ENCODE assay signal across 10 cellular contexts in genomic region chr11:122505304-122506006, GRCh38.
DNase-seq lines count a peak whose midpoint lies in the region; ATAC-seq, FAIRE-seq and TF ChIP-seq lines count a peak whose summit lies in the region.
"Had no signal": no experiment of that assay in that cellular context is flagged by ENCODE, and none has a peak within 500 bp of the region (broad histone marks: within the 10 kb centered on the region; RNA-seq: fewer than 3 reads in every experiment).

No MANE protein-coding gene starts in this region.

- no peaks in the 10 kb centered on the region for H4K20me1 ChIP-seq in HepG2 (ENCODE audit: insufficient read depth, low read length)
- H4K20me1 ChIP-seq: BLaER1 treated with 17β-estradiol and CSF1 and Interleukin-3, amounts not matched to agents 10 nM and 100 nM had no signal

- peak; percentile 40 to 79 (median 76) for DNase-seq in NCI-H1417 (lab: John Stamatoyannopoulos, UW)
- DNase-seq in NCI-H1417 treated with DMSO at 0.1 percent for 48 hours (lab: John Stamatoyannopoulos, UW) = no peak
- peak; percentile 31 for DNase-seq in NCI-H2196 treated with DMSO at 0.1 percent for 48 hours (lab: John Stamatoyannopoulos, UW; ENCODE audit: unreplicated experiment)
- DNase-seq in activated CD4-positive, CD25-positive, alpha-beta regulatory T cell treated with anti-CD3 and anti-CD28 coated beads, Interleukin-2, amount 50 U/mL, for 72 hours = peak; percentile 49
- peak; percentile 87 for DNase-seq in dermis blood vessel endothelial cell
- DNase-seq in HepG2 (ENCODE audit: low spot score) = peak; percentile 42
- peak; percentile 3 to 36 for DNase-seq in stimulated activated CD4-positive, alpha-beta T cell treated with anti-CD3 and anti-CD28 coated beads, Interleukin-4, amount 100 ng/mL, for 4 hours

- ATAC-seq in HG02981 (IDR thresholded peaks at IDR 0.05; ENCODE audit: unreplicated experiment) (peak; percentile 85), HepG2 (peak; percentile 99)

- POLR2A ChIA-PET in HepG2 (lab: Yijun Ruan, JAX) = interaction anchor here (1.2 kb wide), 1 partner anchor 850 kb away, joined by 3 read pairs; no protein-coding TSS in a partner anchor

- no peak for TF ChIP-seq POLR2A in HepG2 (IDR thresholded peaks at IDR 0.05; ENCODE audit: insufficient read depth in 1 of 2, low read depth in 2 of 2, low read length in 2 of 2)

- WGBS in HepG2 (ENCODE audit: low lambda C conversion rate) = 19% methylated on average over 7 of the region's 8 CpGs

- H3K9ac ChIP-seq in HepG2 (ENCODE audit: insufficient read depth, low read depth, low read length) = no peak overlapping the region

- no peaks in the 10 kb centered on the region for H3K9me3 ChIP-seq in HepG2 (ENCODE audit: low read length)
- H3K9me3 ChIP-seq: BLaER1 treated with 17β-estradiol and CSF1 and Interleukin-3, amounts not matched to agents 10 nM and 100 nM had no signal

- no peaks in the 10 kb centered on the region; a peak in 1 of 5 replicates for H3K27me3 ChIP-seq in HepG2 (ENCODE audit: control insufficient read depth in 1 of 2, insufficient read depth in 2 of 2, low read length in 2 of 2)
- H3K27me3 ChIP-seq: BLaER1 treated with 17β-estradiol and CSF1 and Interleukin-3, amounts not matched to agents 10 nM and 100 nM had no signal

- H3K4me1 ChIP-seq in HepG2 (ENCODE audit: insufficient read depth, low read length) = peaks cover 6% of the 10 kb centered on the region; the same call in 1 of the 2 replicates

- no TSS peak for BruUV-seq in HepG2 (replicated peaks; lab: Mats Ljungman, UMichigan)

- CTCF ChIA-PET in HepG2 (lab: Yijun Ruan, JAX; ENCODE audit: low intra/inter-chr PET ratio, low total read pairs) = interaction anchor here (1.4 to 4.9 kb wide), 3 partner anchors 290 to 850 kb away, joined by 4 to 53 read pairs (median 19); no protein-coding TSS in a partner anchor

- no peak overlapping the region for H3K27ac ChIP-seq in HepG2 (ENCODE audit: extremely low read length, insufficient read depth, low read length)
- H3K27ac ChIP-seq: BLaER1 treated with 17β-estradiol and CSF1 and Interleukin-3, amounts not matched to agents 10 nM and 100 nM had no signal

- in situ Hi-C loops in HepG2 (cut with HindIII; ENCODE audit: extremely low pct_ligation_motif_present, low pct_unique_long_range_greater_than_20kb) = loop anchor here (5.0 kb wide), 2 partner anchors 288 to 853 kb away; no protein-coding TSS in a partner anchor

- peak; percentile 93 for TF ChIP-seq CTCF in HepG2 (CRISPR knock-in tag; IDR thresholded peaks at IDR 0.05)

- no peak overlapping the region for H2AFZ ChIP-seq in HepG2 (ENCODE audit: low read length)

- FAIRE-seq in HepG2 (lab: Jason Lieb, UNC) = peak; percentile 83

- TF ChIP-seq EP300 in HepG2 (IDR thresholded peaks at IDR 0.05; ENCODE audit: low read depth in 2 of 2, low read length in 2 of 2) (no peak), HepG2 (CRISPR knock-in tag; IDR thresholded peaks at IDR 0.05; ENCODE audit: borderline replicate concordance) (no peak)

- peak; percentile 85 for TF ChIP-seq RAD21 in HepG2 (CRISPR knock-in tag; IDR thresholded peaks at IDR 0.05)

- no peak overlapping the region for H3K4me2 ChIP-seq in HepG2 (ENCODE audit: low read depth, low read length)

- H3K4me3 ChIP-seq in HepG2 (replicated peaks in 1 of 3; ENCODE audit: insufficient read depth in 1 of 3, low read depth in 2 of 3, low read length in 3 of 3) = no peak overlapping the region
- H3K4me3 ChIP-seq: BLaER1 treated with 17β-estradiol and CSF1 and Interleukin-3, amounts not matched to agents 10 nM and 100 nM; skin epidermis had no signal

- intact Hi-C loops in HepG2 (cut with micrococcal nuclease; ENCODE audit: unreplicated experiment) = loop anchor here (1.0 to 5.0 kb wide), 5 partner anchors 211 to 914 kb away; no protein-coding TSS in a partner anchor

- no peaks in the 10 kb centered on the region for H3K79me2 ChIP-seq in HepG2 (ENCODE audit: insufficient read depth, low read length)

- no peaks in the 10 kb centered on the region for H3K36me3 ChIP-seq in HepG2 (replicated peaks in 1 of 2; ENCODE audit: control insufficient read depth in 1 of 2, insufficient read depth in 2 of 2, low read length in 2 of 2)
- H3K36me3 ChIP-seq: BLaER1 treated with 17β-estradiol and CSF1 and Interleukin-3, amounts not matched to agents 10 nM and 100 nM had no signal

TF ChIP-seq in HepG2, 621 proteins besides CTCF, POLR2A, EP300 and RAD21 (continues in another document):
- no peak for TF ChIP-seq ZNF841 (CRISPR knock-in tag; IDR thresholded peaks at IDR 0.05; ENCODE audit: borderline replicate concordance)
- no peak for TF ChIP-seq NKX3-1 (CRISPR knock-in tag; IDR thresholded peaks at IDR 0.05)
- TF ChIP-seq ZNF44 (CRISPR knock-in tag; IDR thresholded peaks at IDR 0.05) = no peak
- 0 out of 2 replicates have a peak, but pooled peaks have one; percentile 19 for TF ChIP-seq SPEN (CRISPR knock-in tag; IDR thresholded peaks at IDR 0.05; ENCODE audit: low read depth)
- no peak for TF ChIP-seq CBX5 (CRISPR knock-in tag; IDR thresholded peaks at IDR 0.05; ENCODE audit: borderline replicate concordance)
- TF ChIP-seq HOMEZ (CRISPR knock-in tag; IDR thresholded peaks at IDR 0.05; ENCODE audit: low read depth) = no peak
- no peak for TF ChIP-seq ZNF75D (CRISPR knock-in tag; IDR thresholded peaks at IDR 0.05; ENCODE audit: borderline replicate concordance)
- no peak for TF ChIP-seq NR2F1 (CRISPR knock-in tag; IDR thresholded peaks at IDR 0.05)
- TF ChIP-seq ZNF136 (CRISPR knock-in tag; IDR thresholded peaks at IDR 0.05; ENCODE audit: low read depth) = no peak
- no peak for TF ChIP-seq ZNF792 (CRISPR knock-in tag; IDR thresholded peaks at IDR 0.05)
- no peak for TF ChIP-seq ZGPAT (CRISPR knock-in tag; IDR thresholded peaks at IDR 0.05)
- no peak for TF ChIP-seq ETV5 (CRISPR knock-in tag; IDR thresholded peaks at IDR 0.05; ENCODE audit: borderline replicate concordance)
- no peak for TF ChIP-seq MTA1 (CRISPR knock-in tag; IDR thresholded peaks at IDR 0.05; ENCODE audit: borderline replicate concordance)
- no peak for TF ChIP-seq ZNF20 (CRISPR knock-in tag; IDR thresholded peaks at IDR 0.05)
- no peak for TF ChIP-seq EED (CRISPR knock-in tag; IDR thresholded peaks at IDR 0.05)
- no peak for TF ChIP-seq DNMT3B (CRISPR knock-in tag; conservative IDR thresholded peaks at IDR 0.05)
- TF ChIP-seq, protein P1, sequence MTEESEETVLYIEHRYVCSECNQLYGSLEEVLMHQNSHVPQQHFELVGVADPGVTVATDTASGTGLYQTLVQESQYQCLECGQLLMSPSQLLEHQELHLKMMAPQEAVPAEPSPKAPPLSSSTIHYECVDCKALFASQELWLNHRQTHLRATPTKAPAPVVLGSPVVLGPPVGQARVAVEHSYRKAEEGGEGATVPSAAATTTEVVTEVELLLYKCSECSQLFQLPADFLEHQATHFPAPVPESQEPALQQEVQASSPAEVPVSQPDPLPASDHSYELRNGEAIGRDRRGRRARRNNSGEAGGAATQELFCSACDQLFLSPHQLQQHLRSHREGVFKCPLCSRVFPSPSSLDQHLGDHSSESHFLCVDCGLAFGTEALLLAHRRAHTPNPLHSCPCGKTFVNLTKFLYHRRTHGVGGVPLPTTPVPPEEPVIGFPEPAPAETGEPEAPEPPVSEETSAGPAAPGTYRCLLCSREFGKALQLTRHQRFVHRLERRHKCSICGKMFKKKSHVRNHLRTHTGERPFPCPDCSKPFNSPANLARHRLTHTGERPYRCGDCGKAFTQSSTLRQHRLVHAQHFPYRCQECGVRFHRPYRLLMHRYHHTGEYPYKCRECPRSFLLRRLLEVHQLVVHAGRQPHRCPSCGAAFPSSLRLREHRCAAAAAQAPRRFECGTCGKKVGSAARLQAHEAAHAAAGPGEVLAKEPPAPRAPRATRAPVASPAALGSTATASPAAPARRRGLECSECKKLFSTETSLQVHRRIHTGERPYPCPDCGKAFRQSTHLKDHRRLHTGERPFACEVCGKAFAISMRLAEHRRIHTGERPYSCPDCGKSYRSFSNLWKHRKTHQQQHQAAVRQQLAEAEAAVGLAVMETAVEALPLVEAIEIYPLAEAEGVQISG (CRISPR knock-in tag; IDR thresholded peaks at IDR 0.05) = no peak
- no peak for TF ChIP-seq SP1 (IDR thresholded peaks at IDR 0.05)
- TF ChIP-seq SP1 (CRISPR knock-in tag; IDR thresholded peaks at IDR 0.05) = no peak
- TF ChIP-seq ZNF121 (CRISPR knock-in tag; IDR thresholded peaks at IDR 0.05) = no peak
